37 cellular contexts compared by ENCODE assay signal in the genomic region with DNA sequence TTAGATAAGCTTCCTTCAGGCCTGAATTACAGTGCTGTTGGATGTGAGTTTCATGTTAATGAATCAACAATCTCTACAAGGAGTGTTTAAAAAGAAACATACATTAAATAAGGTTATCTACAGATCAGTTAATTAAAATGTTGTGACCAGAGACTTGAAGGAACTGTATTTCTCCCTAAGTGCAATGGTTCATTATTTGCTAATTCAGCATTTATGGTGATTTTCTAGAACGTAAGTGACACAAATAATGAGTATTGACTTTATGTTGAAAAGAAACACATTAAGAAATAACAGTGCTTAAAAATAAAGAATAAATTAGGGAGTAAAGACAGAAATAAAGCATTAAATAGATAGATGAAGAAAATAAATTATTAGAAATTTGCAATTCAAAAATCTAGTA.
"Had no signal": no experiment of that assay in that cellular context is flagged by ENCODE, and none has a peak within 500 bp of the region (broad histone marks: within the 10 kb centered on the region; RNA-seq: fewer than 3 reads in every experiment).

No MANE protein-coding gene starts in this region.

- FAIRE-seq: bronchial epithelial cell, TTC549 had no signal

- H3K27me3 Mint-ChIP-seq: activated B cell treated with CpG ODN at 0.5 μM for 24 hours; activated CD4-positive, alpha-beta memory T cell treated with anti-CD3 and anti-CD28 coated beads for 36 hours; activated CD4-positive, alpha-beta T cell treated with anti-CD3 and anti-CD28 coated beads, Interleukin-2, amount 10 ng/mL, durations not matched to agents 24 days and 14 days; activated CD8-positive, alpha-beta memory T cell treated with anti-CD3 and anti-CD28 coated beads, Interleukin-2, amount 10 ng/mL, durations not matched to agents 7 days and 5 days; activated naive CD4-positive, alpha-beta T cell treated with anti-CD3 and anti-CD28 coated beads, Interleukin-2, amount 10 ng/mL, durations not matched to agents 7 days and 5 days; activated naive CD8-positive, alpha-beta T cell; activated naive CD8-positive, alpha-beta T cell treated with anti-CD3 and anti-CD28 coated beads, Interleukin-2, amount 10 ng/mL, durations not matched to agents 7 days and 5 days; activated naive CD8-positive, alpha-beta T cell treated with anti-CD3 and anti-CD28 coated beads, Interleukin-2, amount 50 U/mL, for 24 hours; activated T-cell treated with anti-CD3 and anti-CD28 coated beads, Interleukin-2, amount 50 U/mL, for 24 hours; brain; central memory CD8-positive, alpha-beta T cell had no signal

- H3K27me3 ChIP-seq: ascending aorta, cardiac muscle cell had no signal

- DNase-seq: activated B cell treated with CpG ODN at 0.5 μM for 24 hours; activated CD4-positive, alpha-beta memory T cell treated with anti-CD3 and anti-CD28 coated beads for 36 hours; activated CD4-positive, alpha-beta T cell treated with anti-CD3 and anti-CD28 coated beads for 4 hours; activated CD4-positive, alpha-beta T cell treated with anti-CD3 and anti-CD28 coated beads, Interleukin-2, amount 10 ng/mL, durations not matched to agents 24 days and 14 days; activated CD4-positive, alpha-beta T cell treated with anti-CD3 and anti-CD28 coated beads, Interleukin-2, amount 50 U/mL, for 1 hour; activated CD4-positive, alpha-beta T cell treated with anti-CD3 and anti-CD28 coated beads, Interleukin-2, amount 50 U/mL, for 4 hours; activated CD4-positive, CD25-positive, alpha-beta regulatory T cell treated with anti-CD3 and anti-CD28 coated beads, Interleukin-2, amount 50 U/mL, for 72 hours; activated CD8-positive, alpha-beta memory T cell treated with anti-CD3 and anti-CD28 coated beads for 24 hours; activated CD8-positive, alpha-beta memory T cell treated with anti-CD3 and anti-CD28 coated beads, Interleukin-2, amount 10 ng/mL, durations not matched to agents 7 days and 5 days; activated CD8-positive, alpha-beta memory T cell treated with anti-CD3 and anti-CD28 coated beads, Interleukin-2, amount 50 U/mL, for 48 hours; activated CD8-positive, alpha-beta T cell treated with anti-CD3 and anti-CD28 coated beads, Interleukin-2, amount 10 ng/mL, durations not matched to agents 7 days and 5 days; activated effector memory CD4-positive, alpha-beta T cell treated with Interleukin-2 at 50 U/mL for 16 hours; activated gamma-delta T cell; activated naive CD4-positive, alpha-beta T cell treated with anti-CD3 and anti-CD28 coated beads, Interleukin-2, amount 10 ng/mL, durations not matched to agents 7 days and 5 days; activated naive CD4-positive, alpha-beta T cell treated with Interleukin-2 at 50 U/mL for 16 hours; activated naive CD8-positive, alpha-beta T cell treated with anti-CD3 and anti-CD28 coated beads, Interleukin-2, amount 10 ng/mL, durations not matched to agents 7 days and 5 days; activated naive CD8-positive, alpha-beta T cell treated with anti-CD3 and anti-CD28 coated beads, Interleukin-2, amount 50 U/mL, for 24 hours; activated T-cell treated with anti-CD3 and anti-CD28 coated beads, Interleukin-2, amount 50 U/mL, for 24 hours; activated T-cell treated with anti-CD3 and anti-CD28 coated beads, Interleukin-2, amount 50 U/mL, for 48 hours; amygdala; anterior cingulate cortex; caudate nucleus; cerebellar nuclear complex; T-helper 1 cell; T-helper 2 cell; T-helper 9 cell had no signal

- H3K36me3 ChIP-seq: ascending aorta, cardiac muscle cell had no signal

- H3K27ac ChIP-seq: ascending aorta, cardiac muscle cell had no signal

- H3K27ac Mint-ChIP-seq: activated B cell treated with CpG ODN at 0.5 μM for 24 hours; activated CD4-positive, alpha-beta memory T cell treated with anti-CD3 and anti-CD28 coated beads for 36 hours; activated CD4-positive, alpha-beta T cell treated with anti-CD3 and anti-CD28 coated beads, Interleukin-2, amount 10 ng/mL, durations not matched to agents 24 days and 14 days; activated CD8-positive, alpha-beta memory T cell treated with anti-CD3 and anti-CD28 coated beads, Interleukin-2, amount 10 ng/mL, durations not matched to agents 7 days and 5 days; activated CD8-positive, alpha-beta T cell treated with anti-CD3 and anti-CD28 coated beads, Interleukin-2, amount 10 ng/mL, durations not matched to agents 7 days and 5 days; activated naive CD4-positive, alpha-beta T cell treated with anti-CD3 and anti-CD28 coated beads, Interleukin-2, amount 10 ng/mL, durations not matched to agents 7 days and 5 days; activated naive CD4-positive, alpha-beta T cell treated with anti-CD3 and anti-CD28 coated beads, Interleukin-2, amount 50 U/mL, for 24 hours; activated naive CD8-positive, alpha-beta T cell; activated naive CD8-positive, alpha-beta T cell treated with anti-CD3 and anti-CD28 coated beads, Interleukin-2, amount 10 ng/mL, durations not matched to agents 7 days and 5 days; activated naive CD8-positive, alpha-beta T cell treated with anti-CD3 and anti-CD28 coated beads, Interleukin-2, amount 50 U/mL, for 24 hours; activated T-cell treated with anti-CD3 and anti-CD28 coated beads, Interleukin-2, amount 50 U/mL, for 24 hours; activated T-helper 2 cell treated with anti-CD3 and anti-CD28 coated beads, Interferon-gamma antibody, Interleukin-2, Interleukin-4, amounts not matched to agents 10 μg/mL and 5 μg/mL and 100 μg/mL, durations not matched to agents 14 hours and 24 hours and 36 hours; brain; T-helper 1 cell treated with Interleukin-12 subunit alpha and Interleukin-12 subunit beta and Interleukin-4 antibody, amounts not matched to agents 30 μg/mL and 1 μg/mL, for 36 hours; T-helper 2 cell treated with Interferon-gamma antibody and Interleukin-4, amounts not matched to agents 5 μg/mL and 100 μg/mL, for 36 hours had no signal

- H3K9me3 ChIP-seq: ascending aorta had no signal

- H3K4me3 Mint-ChIP-seq: activated B cell treated with CpG ODN at 0.5 μM for 24 hours; activated CD4-positive, alpha-beta memory T cell treated with anti-CD3 and anti-CD28 coated beads for 36 hours; activated CD4-positive, alpha-beta T cell treated with anti-CD3 and anti-CD28 coated beads, Interleukin-2, amount 10 ng/mL, durations not matched to agents 24 days and 14 days; activated CD8-positive, alpha-beta memory T cell treated with anti-CD3 and anti-CD28 coated beads, Interleukin-2, amount 10 ng/mL, durations not matched to agents 7 days and 5 days; activated CD8-positive, alpha-beta T cell treated with anti-CD3 and anti-CD28 coated beads, Interleukin-2, amount 10 ng/mL, durations not matched to agents 7 days and 5 days; activated naive CD4-positive, alpha-beta T cell treated with anti-CD3 and anti-CD28 coated beads, Interleukin-2, amount 10 ng/mL, durations not matched to agents 7 days and 5 days; activated naive CD4-positive, alpha-beta T cell treated with anti-CD3 and anti-CD28 coated beads, Interleukin-2, amount 50 U/mL, for 24 hours; activated naive CD8-positive, alpha-beta T cell; activated naive CD8-positive, alpha-beta T cell treated with anti-CD3 and anti-CD28 coated beads, Interleukin-2, amount 10 ng/mL, durations not matched to agents 7 days and 5 days; activated naive CD8-positive, alpha-beta T cell treated with anti-CD3 and anti-CD28 coated beads, Interleukin-2, amount 50 U/mL, for 24 hours; activated T-cell treated with anti-CD3 and anti-CD28 coated beads, Interleukin-2, amount 50 U/mL, for 24 hours; brain; central memory CD8-positive, alpha-beta T cell; T-helper 1 cell treated with Interleukin-12 subunit alpha and Interleukin-12 subunit beta and Interleukin-4 antibody, amounts not matched to agents 30 μg/mL and 1 μg/mL, for 36 hours; T-helper 2 cell treated with Interferon-gamma antibody and Interleukin-4, amounts not matched to agents 5 μg/mL and 100 μg/mL, for 36 hours had no signal

- H3K9me3 Mint-ChIP-seq: activated B cell treated with CpG ODN at 0.5 μM for 24 hours; activated CD4-positive, alpha-beta memory T cell treated with anti-CD3 and anti-CD28 coated beads for 36 hours; activated CD4-positive, alpha-beta T cell treated with anti-CD3 and anti-CD28 coated beads, Interleukin-2, amount 10 ng/mL, durations not matched to agents 24 days and 14 days; activated naive CD4-positive, alpha-beta T cell treated with anti-CD3 and anti-CD28 coated beads, Interleukin-2, amount 10 ng/mL, durations not matched to agents 7 days and 5 days; activated naive CD8-positive, alpha-beta T cell treated with anti-CD3 and anti-CD28 coated beads, Interleukin-2, amount 10 ng/mL, durations not matched to agents 7 days and 5 days; activated naive CD8-positive, alpha-beta T cell treated with anti-CD3 and anti-CD28 coated beads, Interleukin-2, amount 50 U/mL, for 24 hours; activated T-cell treated with anti-CD3 and anti-CD28 coated beads, Interleukin-2, amount 50 U/mL, for 24 hours; activated T-helper 2 cell treated with anti-CD3 and anti-CD28 coated beads, Interferon-gamma antibody, Interleukin-2, Interleukin-4, amounts not matched to agents 10 μg/mL and 5 μg/mL and 100 μg/mL, durations not matched to agents 14 hours and 24 hours and 36 hours; brain; central memory CD8-positive, alpha-beta T cell; T-helper 1 cell treated with Interleukin-12 subunit alpha and Interleukin-12 subunit beta and Interleukin-4 antibody, amounts not matched to agents 30 μg/mL and 1 μg/mL, for 36 hours; T-helper 2 cell treated with Interferon-gamma antibody and Interleukin-4, amounts not matched to agents 5 μg/mL and 100 μg/mL, for 36 hours had no signal

- H3K36me3 Mint-ChIP-seq: activated CD4-positive, alpha-beta memory T cell treated with anti-CD3 and anti-CD28 coated beads for 36 hours; activated CD8-positive, alpha-beta memory T cell treated with anti-CD3 and anti-CD28 coated beads, Interleukin-2, amount 10 ng/mL, durations not matched to agents 7 days and 5 days; activated naive CD4-positive, alpha-beta T cell treated with anti-CD3 and anti-CD28 coated beads, Interleukin-2, amount 10 ng/mL, durations not matched to agents 7 days and 5 days; activated naive CD4-positive, alpha-beta T cell treated with anti-CD3 and anti-CD28 coated beads, Interleukin-2, amount 50 U/mL, for 24 hours; activated naive CD8-positive, alpha-beta T cell; activated naive CD8-positive, alpha-beta T cell treated with anti-CD3 and anti-CD28 coated beads, Interleukin-2, amount 10 ng/mL, durations not matched to agents 7 days and 5 days; brain had no signal

- H3K4me3 ChIP-seq: ascending aorta, cardiac muscle cell had no signal

- H3K4me1 Mint-ChIP-seq: activated B cell treated with CpG ODN at 0.5 μM for 24 hours; activated CD4-positive, alpha-beta T cell treated with anti-CD3 and anti-CD28 coated beads, Interleukin-2, amount 10 ng/mL, durations not matched to agents 24 days and 14 days; activated CD8-positive, alpha-beta memory T cell treated with anti-CD3 and anti-CD28 coated beads, Interleukin-2, amount 10 ng/mL, durations not matched to agents 7 days and 5 days; activated naive CD4-positive, alpha-beta T cell treated with anti-CD3 and anti-CD28 coated beads, Interleukin-2, amount 10 ng/mL, durations not matched to agents 7 days and 5 days; activated naive CD4-positive, alpha-beta T cell treated with anti-CD3 and anti-CD28 coated beads, Interleukin-2, amount 50 U/mL, for 24 hours; activated naive CD8-positive, alpha-beta T cell treated with anti-CD3 and anti-CD28 coated beads, Interleukin-2, amount 10 ng/mL, durations not matched to agents 7 days and 5 days; activated naive CD8-positive, alpha-beta T cell treated with anti-CD3 and anti-CD28 coated beads, Interleukin-2, amount 50 U/mL, for 24 hours; brain; central memory CD8-positive, alpha-beta T cell had no signal

- ATAC-seq: activated CD8-positive, alpha-beta memory T cell treated with anti-CD3 and anti-CD28 coated beads, Interleukin-2, amount 10 ng/mL, durations not matched to agents 7 days and 5 days; activated CD8-positive, alpha-beta T cell treated with anti-CD3 and anti-CD28 coated beads, Interleukin-2, amount 10 ng/mL, durations not matched to agents 7 days and 5 days; activated naive CD8-positive, alpha-beta T cell treated with anti-CD3 and anti-CD28 coated beads, Interleukin-2, amount 50 U/mL, for 24 hours had no signal
